ENCODE assay signal across 25 cellular contexts in genomic region chr15:76871930-76872329, GRCh38. TPM values are rescaled to one million over a fixed set of nuclear protein-coding genes. Genes with fewer than 3 reads are reported as not detected.
A peak's percentile ranks its signal among the peaks of the same experiment; 100 is the strongest.
DNase-seq lines count a peak whose midpoint lies in the region; ATAC-seq and TF ChIP-seq lines count a peak whose summit lies in the region.
"Had no signal": no experiment of that assay in that cellular context is flagged by ENCODE, and none has a peak within 500 bp of the region (broad histone marks: within the 10 kb centered on the region; RNA-seq: fewer than 3 reads in every experiment).

No MANE protein-coding gene starts in this region.

- H3K4me3 Mint-ChIP-seq in IgD-negative memory B cell (no peak overlapping the region), naive B cell (peak overlapping the region in 3 of 8 donors; percentile 0 to 86 (median 60))
- H3K4me3 Mint-ChIP-seq in activated naive CD8-positive, alpha-beta T cell treated with anti-CD3 and anti-CD28 coated beads, Interleukin-2, amount 50 U/mL, for 24 hours: peak overlapping the region; percentile 60
- H3K4me3 Mint-ChIP-seq: CD8-positive, alpha-beta memory T cell; dendritic cell treated with granulocyte-macrophage colony-stimulating factor and Interleukin-4, amounts not matched to agents 40 ng/mL and 50 ng/mL, for 4 days had no signal

- no peaks in the 10 kb centered on the region for H3K27me3 ChIP-seq in PC-9 (ENCODE audit: insufficient read depth, low read depth)
- H3K27me3 ChIP-seq: cardiac muscle cell, sigmoid colon, upper lobe of left lung had no signal

- H3K27ac ChIP-seq in PC-9: no peak overlapping the region
- H3K27ac ChIP-seq: 22Rv1, cardiac muscle cell, HL-60, sigmoid colon, upper lobe of left lung had no signal

- intact Hi-C loops in PC-9 (cut with micrococcal nuclease; ENCODE audit: unreplicated experiment): no loop called here

- H3K27me3 Mint-ChIP-seq in IgD-negative memory B cell (no peaks in the 10 kb centered on the region), naive B cell (no peaks in the 10 kb centered on the region)
- H3K27me3 Mint-ChIP-seq in activated naive CD8-positive, alpha-beta T cell treated with anti-CD3 and anti-CD28 coated beads, Interleukin-2, amount 50 U/mL, for 24 hours: no peaks in the 10 kb centered on the region
- H3K27me3 Mint-ChIP-seq: dendritic cell treated with granulocyte-macrophage colony-stimulating factor and Interleukin-4, amounts not matched to agents 40 ng/mL and 50 ng/mL, for 4 days had no signal

- peak; percentile 72 for ATAC-seq in activated naive CD8-positive, alpha-beta T cell treated with anti-CD3 and anti-CD28 coated beads, Interleukin-2, amount 50 U/mL, for 24 hours
- ATAC-seq in naive B cell (ENCODE audit: low read depth in 2 of 2): no peak
- ATAC-seq: HepG2 had no signal

- H3K36me3 Mint-ChIP-seq in IgD-negative memory B cell: peaks cover 7% of the 10 kb centered on the region
- peaks cover 14% of the 10 kb centered on the region for H3K36me3 Mint-ChIP-seq in activated naive CD8-positive, alpha-beta T cell treated with anti-CD3 and anti-CD28 coated beads, Interleukin-2, amount 50 U/mL, for 24 hours (ENCODE audit: low read depth)
- peaks cover 0 to 7% of the 10 kb centered on the region in 2 donors for H3K36me3 Mint-ChIP-seq in naive B cell

- no peaks in the 10 kb centered on the region; the same call in 1 of the 2 replicates for H3F3A ChIP-seq in PC-9 (ENCODE audit: insufficient read depth, low read depth)

- H3K4me2 ChIP-seq in PC-9: no peak overlapping the region

- no peaks in the 10 kb centered on the region for H3K4me1 ChIP-seq in PC-9 (replicated peaks; ENCODE audit: insufficient read depth)
- H3K4me1 ChIP-seq: upper lobe of left lung had no signal

- no peak for TF ChIP-seq CTCF in PC-9 (conservative IDR thresholded peaks at IDR 0.05)

- no peak overlapping the region for H2AFZ ChIP-seq in PC-9

- no peaks in the 10 kb centered on the region for H3K9me3 ChIP-seq in PC-9 (ENCODE audit: insufficient read depth, low read depth)
- H3K9me3 ChIP-seq: HAP-1, sigmoid colon, upper lobe of left lung had no signal

- POLR2A ChIA-PET in PC-9 (lab: Charles Lee; ENCODE audit: unreplicated experiment): no interaction called here

- DNase-seq in NCI-H2171 treated with DMSO at 0.1 percent for 48 hours (lab: John Stamatoyannopoulos, UW) (peak; percentile 7), NCI-H2171 (lab: John Stamatoyannopoulos, UW) (no peak), naive B cell (no peak), kidney glomerular epithelial cell (lab: John Stamatoyannopoulos, UW) (no peak), DMS 273 (lab: John Stamatoyannopoulos, UW; ENCODE audit: unreplicated experiment) (no peak), PC-9 (no peak)
- no peak for DNase-seq in activated naive CD8-positive, alpha-beta T cell treated with anti-CD3 and anti-CD28 coated beads, Interleukin-2, amount 50 U/mL, for 24 hours
- DNase-seq: activated CD4-positive, alpha-beta T cell treated with anti-CD3 and anti-CD28 coated beads for 1 hour; activated effector memory CD4-positive, alpha-beta T cell treated with anti-CD3 and anti-CD28 coated beads, Interleukin-2, amount 50 U/mL, for 16 hours; CD8-positive, alpha-beta memory T cell; DMS153; NCI-H1092 treated with DMSO at 0.1 percent for 48 hours; NCI-H2029 treated with DMSO at 0.1 percent for 48 hours; NCI-H774; sigmoid colon; stimulated activated CD4-positive, alpha-beta T cell treated with anti-CD3 and anti-CD28 coated beads, Interleukin-15, amount 100 ng/mL, for 24 hours; upper lobe of left lung had no signal

- H3K36me3 ChIP-seq in PC-9 (ENCODE audit: low read depth): no peaks in the 10 kb centered on the region
- H3K36me3 ChIP-seq: cardiac muscle cell had no signal

- no peaks in the 10 kb centered on the region for H4K20me1 ChIP-seq in PC-9 (ENCODE audit: insufficient read depth)

- no TSS peak for BruUV-seq in PC-9 (replicated peaks; lab: Mats Ljungman, UMichigan)

- H3K27ac Mint-ChIP-seq in IgD-negative memory B cell (peak overlapping the region in 2 of 3 donors; percentile 38 to 69), naive B cell (peak overlapping the region in 5 of 6 donors; percentile 1 to 86 (median 45))
- peak overlapping the region; percentile 96 for H3K27ac Mint-ChIP-seq in activated naive CD8-positive, alpha-beta T cell treated with anti-CD3 and anti-CD28 coated beads, Interleukin-2, amount 50 U/mL, for 24 hours
- H3K27ac Mint-ChIP-seq: dendritic cell treated with granulocyte-macrophage colony-stimulating factor and Interleukin-4, amounts not matched to agents 40 ng/mL and 50 ng/mL, for 4 days had no signal

- no peak overlapping the region for H3K4me3 ChIP-seq in PC-9
- H3K4me3 ChIP-seq: cardiac muscle cell, HAP-1, lung, sigmoid colon, upper lobe of left lung had no signal

- H3K9me3 Mint-ChIP-seq in IgD-negative memory B cell (no peaks in the 10 kb centered on the region), naive B cell (peaks cover 0 to 2% (median 0%) of the 10 kb centered on the region in 7 donors)
- H3K9me3 Mint-ChIP-seq in activated naive CD8-positive, alpha-beta T cell treated with anti-CD3 and anti-CD28 coated beads, Interleukin-2, amount 50 U/mL, for 24 hours: peaks cover 4% of the 10 kb centered on the region
- H3K9me3 Mint-ChIP-seq: CD8-positive, alpha-beta memory T cell; dendritic cell treated with granulocyte-macrophage colony-stimulating factor and Interleukin-4, amounts not matched to agents 40 ng/mL and 50 ng/mL, for 4 days had no signal

- no peaks in the 10 kb centered on the region for H3K79me2 ChIP-seq in PC-9 (ENCODE audit: low read depth)

- H3K9me2 ChIP-seq in PC-9 (ENCODE audit: insufficient read depth): no peaks in the 10 kb centered on the region

- CTCF ChIA-PET in PC-9 (lab: Charles Lee): interaction anchor here (0.7 kb wide), 1 partner anchor 439 kb away, joined by 29 read pairs; no protein-coding TSS in a partner anchor

- H3K4me1 Mint-ChIP-seq in IgD-negative memory B cell (peaks cover 5 to 23% (median 5%) of the 10 kb centered on the region in 3 donors), naive B cell (peaks cover 18 to 24% (median 19%) of the 10 kb centered on the region in 3 donors)
- peaks cover 18% of the 10 kb centered on the region for H3K4me1 Mint-ChIP-seq in activated naive CD8-positive, alpha-beta T cell treated with anti-CD3 and anti-CD28 coated beads, Interleukin-2, amount 50 U/mL, for 24 hours

RNA-seq across cellular contexts. Expression of gene SCAPER, which starts 33.2 kb away (rescaled TPM):
- polyA plus RNA-seq in IgD-negative memory B cell: 25.6 TPM
- 10 to 100 TPM; 11.2 to 38.5 (median 19.0) TPM for polyA plus RNA-seq in naive B cell (ENCODE audit: low read depth in 6 of 6)
- 18.7 and 22.0 TPM in 2 replicates for total RNA-seq in PC-9 (2021)

RNA-seq across cellular contexts. Expression of gene RCN2, which starts 59.6 kb away (rescaled TPM):
- 46.6 TPM for polyA plus RNA-seq in IgD-negative memory B cell
- 10 to 100 TPM; 54.0 to 79.2 (median 61.9) TPM for polyA plus RNA-seq in naive B cell (ENCODE audit: low read depth in 6 of 6)
- 45.3 and 46.1 TPM in 2 replicates for total RNA-seq in PC-9 (2021)

Comparison
In these comparisons a context has a peak if more than half of its experiments do, and no peak if none do; other contexts are left out.
1. H3K27ac Mint-ChIP-seq: peak in every context shown above with its lines; median percentile 96 in activated naive CD8-positive, alpha-beta T cell treated with anti-CD3 and anti-CD28 coated beads, Interleukin-2, amount 50 U/mL, for 24 hours; 54 in IgD-negative memory B cell; 45 in naive B cell.